ENCODE assay signal across 8 cellular contexts in genomic region chr17:19248923-19249574, GRCh38. TPM values are rescaled to one million over a fixed set of nuclear protein-coding genes. Genes with fewer than 3 reads are reported as not detected.
DNase-seq lines count a peak whose midpoint lies in the region; ATAC-seq, FAIRE-seq and TF ChIP-seq lines count a peak whose summit lies in the region.

No MANE protein-coding gene starts in this region.

- H4K20me1 ChIP-seq in HCT116 (ENCODE audit: insufficient read depth) (no peaks in the 10 kb centered on the region; the same call in 1 of the 2 replicates), GM12878 (ENCODE audit: control insufficient read depth, insufficient read depth) (no peaks in the 10 kb centered on the region; the same call in 1 of the 2 replicates), keratinocyte (ENCODE audit: control insufficient read depth, extremely low read depth, insufficient read depth, low read length) (peaks cover 5% of the 10 kb centered on the region)

- peaks cover 94% of the 10 kb centered on the region for H3K79me2 ChIP-seq in HCT116 (ENCODE audit: insufficient read depth, low read length)
- H3K79me2 ChIP-seq in GM12878 (ENCODE audit: control insufficient read depth, insufficient read depth, low read length) = no peaks in the 10 kb centered on the region
- peaks cover 69% of the 10 kb centered on the region for H3K79me2 ChIP-seq in keratinocyte (ENCODE audit: control insufficient read depth, insufficient read depth, low read length)

- peaks cover 19 to 49% of the 10 kb centered on the region in 2 experiments for H3K4me1 ChIP-seq in HCT116 (ENCODE audit: control insufficient read depth in 1 of 2, insufficient read depth in 2 of 2, low read length in 2 of 2)
- no peaks in the 10 kb centered on the region for H3K4me1 ChIP-seq in GM12878 (ENCODE audit: control insufficient read depth, insufficient read depth, low read length)
- peaks cover 32% of the 10 kb centered on the region for H3K4me1 ChIP-seq in keratinocyte (ENCODE audit: control insufficient read depth, extremely low read depth, insufficient read depth, low read length)
- H3K4me1 ChIP-seq in stomach smooth muscle (ENCODE audit: control insufficient read depth, insufficient read depth, low read length) = peaks cover 50% of the 10 kb centered on the region

- in situ Hi-C loops in GM12878 (cut with MboI) = no loop called here

- intact Hi-C loops in HCT116 (cut with micrococcal nuclease) = no loop called here
- intact Hi-C loops in GM12878 (cut with micrococcal nuclease; ENCODE audit: unreplicated experiment) = no loop called here

- no peak for DNase-seq in HCT116 (ENCODE audit: low read depth, low spot score)
- no peak for DNase-seq in GM12878 (ENCODE audit: low read depth, low spot score)
- no peak for DNase-seq in keratinocyte (ENCODE audit: low read depth, low spot score)
- no peak for DNase-seq in dermis blood vessel endothelial cell
- DNase-seq in stimulated activated CD4-positive, alpha-beta T cell treated with anti-CD3 and anti-CD28 coated beads, Interleukin-4, amount 100 ng/mL, for 1 hour = no peak

- ATAC-seq in HCT116 (peak; percentile 39), GM12878 (no peak), GM19397 (IDR thresholded peaks at IDR 0.05; ENCODE audit: unreplicated experiment) (no peak), GM21381 (IDR thresholded peaks at IDR 0.05; ENCODE audit: unreplicated experiment) (no peak)

- dilution Hi-C loops in keratinocyte (cut with MboI; ENCODE audit: extremely low pct_ligation_motif_present, low sequenced_read_pairs) = no loop called here

- CTCF ChIA-PET in HCT116 (lab: Charles Lee) (no interaction called here), GM12878 (lab: Yijun Ruan, JAX) (interaction anchor here (0.6 to 1.3 kb wide), 4 partner anchors 10 to 89 kb away, joined by 3 to 4 read pairs (median 3); no protein-coding TSS in a partner anchor)

- POLR2A ChIA-PET in HCT116 (lab: Charles Lee) = no interaction called here
- POLR2A ChIA-PET in GM12878 (lab: Charles Lee) = interaction anchor here (0.5 kb wide), 1 partner anchor 28 kb away, joined by 3 read pairs; no protein-coding TSS in a partner anchor

- H2AFZ ChIP-seq in HCT116 (ENCODE audit: low read depth, low read length, poor library complexity, severe bottlenecking) (no peak overlapping the region), GM12878 (ENCODE audit: control insufficient read depth, low read depth, low read length) (no peak overlapping the region), keratinocyte (ENCODE audit: control insufficient read depth, low read length) (no peak overlapping the region)

- H3K9me1 ChIP-seq in keratinocyte (ENCODE audit: control insufficient read depth, extremely low read depth, insufficient read depth, low read length) = no peaks in the 10 kb centered on the region

- RAD21 ChIA-PET in HCT116 (lab: Charles Lee; ENCODE audit: low non-redundant PET in 1 of 2, low total read pairs in 2 of 2, uncharacterized antibody in 2 of 2, unreplicated experiment in 2 of 2) (no interaction called here), GM12878 (lab: Charles Lee; ENCODE audit: unreplicated experiment) (no interaction called here)

- H3K9ac ChIP-seq in HCT116 (ENCODE audit: low read length) (0 out of 2 replicates have a peak overlapping the region, but pooled peaks have one; percentile 15), GM12878 (ENCODE audit: control insufficient read depth, insufficient read depth, low read length) (no peak overlapping the region), keratinocyte (ENCODE audit: control insufficient read depth, extremely low read depth, insufficient read depth, low read length) (no peak overlapping the region), stomach smooth muscle (ENCODE audit: low read length in 2 of 2) (peak overlapping the region in 1 of 2 donors; percentile 21)

- BruUV-seq in HCT116 (replicated peaks; lab: Mats Ljungman, UMichigan) (no TSS peak), GM12878 (replicated peaks; lab: Mats Ljungman, UMichigan) (no TSS peak)

- peak; percentile 7 for FAIRE-seq in GM12878 (lab: Jason Lieb, UNC)
- FAIRE-seq in keratinocyte (lab: Jason Lieb, UNC) = peak; percentile 74

- H3K27me3 ChIP-seq in HCT116 (ENCODE audit: insufficient read depth, low read length) = no peaks in the 10 kb centered on the region
- H3K27me3 ChIP-seq in GM12878 (replicated peaks in 1 of 2; ENCODE audit: control insufficient read depth in 2 of 2, insufficient read depth in 2 of 2, low read length in 1 of 2) = no peaks in the 10 kb centered on the region; a peak in 2 of 4 replicates
- no peaks in the 10 kb centered on the region for H3K27me3 ChIP-seq in keratinocyte (ENCODE audit: control insufficient read depth, extremely low read depth, insufficient read depth, low read length)
- no peaks in the 10 kb centered on the region for H3K27me3 ChIP-seq in stomach smooth muscle (ENCODE audit: control insufficient read depth in 1 of 2, insufficient read depth in 2 of 2, low read length in 2 of 2)

- TF ChIP-seq POLR2A in HCT116 (IDR thresholded peaks at IDR 0.05; ENCODE audit: borderline replicate concordance, extremely low read depth, insufficient read depth, insufficient read length) (no peak), GM12878 (IDR thresholded peaks at IDR 0.05; ENCODE audit: low read depth, low read length) (no peak)

- no peaks in the 10 kb centered on the region for H3K9me2 ChIP-seq in HCT116 (ENCODE audit: insufficient read depth)

- no peak for TF ChIP-seq RAD21 in HCT116 (IDR thresholded peaks at IDR 0.05; ENCODE audit: low read depth)
- TF ChIP-seq RAD21 in GM12878 (IDR thresholded peaks at IDR 0.05; ENCODE audit: insufficient read depth, low read depth, low read length) = no peak

- H3K9me3 ChIP-seq in HCT116 (ENCODE audit: control insufficient read depth in 1 of 2, insufficient read depth in 1 of 2, low read depth in 1 of 2, low read length in 2 of 2) = no peaks in the 10 kb centered on the region
- no peaks in the 10 kb centered on the region for H3K9me3 ChIP-seq in GM12878 (replicated peaks; ENCODE audit: control insufficient read depth, insufficient read depth, low read length)
- H3K9me3 ChIP-seq in keratinocyte (ENCODE audit: control insufficient read depth, low read depth, low read length) = no peaks in the 10 kb centered on the region
- no peaks in the 10 kb centered on the region for H3K9me3 ChIP-seq in stomach smooth muscle (ENCODE audit: control insufficient read depth in 2 of 2, low read length in 2 of 2)

- no peaks in the 10 kb centered on the region for H3K36me3 ChIP-seq in HCT116 (ENCODE audit: control insufficient read depth in 1 of 2, insufficient read depth in 2 of 2, low read length in 2 of 2)
- H3K36me3 ChIP-seq in GM12878 (ENCODE audit: control insufficient read depth in 2 of 2, insufficient read depth in 2 of 2, low read length in 1 of 2) = no peaks in the 10 kb centered on the region
- H3K36me3 ChIP-seq in keratinocyte (ENCODE audit: control insufficient read depth in 2 of 2, extremely low read depth in 1 of 2, insufficient read depth in 2 of 2, low read length in 2 of 2) = peaks cover 0 to 2% of the 10 kb centered on the region in 2 experiments
- H3K36me3 ChIP-seq in stomach smooth muscle (ENCODE audit: control insufficient read depth in 2 of 2, insufficient read depth in 2 of 2, low read length in 2 of 2) = no peaks in the 10 kb centered on the region

- H3K4me2 ChIP-seq in HCT116 (ENCODE audit: low read length) (peak overlapping the region; percentile 45; the same call in 1 of the 2 replicates), GM12878 (ENCODE audit: control insufficient read depth, insufficient read depth) (no peak overlapping the region), keratinocyte (ENCODE audit: control insufficient read depth, extremely low read depth, insufficient read depth, low read depth, low read length) (no peak overlapping the region)

- TF ChIP-seq CTCF in HCT116 (IDR thresholded peaks at IDR 0.05 in 2 of 3, conservative IDR thresholded peaks at IDR 0.05 in 1 of 3; ENCODE audit: borderline replicate concordance in 1 of 3, insufficient read depth in 1 of 3, low read depth in 2 of 3, low read length in 2 of 3) = no peak
- no peak for TF ChIP-seq CTCF in GM12878 (IDR thresholded peaks at IDR 0.05 in 2 of 3, conservative IDR thresholded peaks at IDR 0.05 in 1 of 3; ENCODE audit: control insufficient read depth in 2 of 3, extremely low read depth in 1 of 3, insufficient read depth in 1 of 3, low read depth in 3 of 3, low read length in 3 of 3)
- no peak for TF ChIP-seq CTCF in keratinocyte (optimal IDR thresholded peaks at IDR 0.05 in 1 of 3, IDR thresholded peaks at IDR 0.05 in 1 of 3, conservative IDR thresholded peaks at IDR 0.05 in 1 of 3; ENCODE audit: extremely low read depth in 1 of 3, insufficient read depth in 2 of 3, low read length in 3 of 3)

- H3K4me3 ChIP-seq in HCT116 (replicated peaks in 1 of 2; ENCODE audit: low read depth in 1 of 2, low read length in 2 of 2) = no peak overlapping the region
- H3K4me3 ChIP-seq in GM12878 = no peak overlapping the region
- H3K4me3 ChIP-seq in keratinocyte (ENCODE audit: control insufficient read depth in 2 of 3, extremely low read depth in 1 of 3, insufficient read depth in 2 of 3, low read depth in 1 of 3, low read length in 3 of 3) = no peak overlapping the region
- H3K4me3 ChIP-seq in stomach smooth muscle (ENCODE audit: low read length in 2 of 2) = peak overlapping the region in 1 of 2 donors; percentile 35

- no peak for TF ChIP-seq EP300 in GM12878 (IDR thresholded peaks at IDR 0.05; ENCODE audit: borderline replicate concordance in 1 of 2, control insufficient read depth in 1 of 2, low read depth in 2 of 2, low read length in 2 of 2)

- H3K27ac ChIP-seq in HCT116 (ENCODE audit: low read depth, low read length) = no peak overlapping the region
- no peak overlapping the region for H3K27ac ChIP-seq in GM12878 (ENCODE audit: control insufficient read depth, insufficient read depth)
- H3K27ac ChIP-seq in keratinocyte (ENCODE audit: control insufficient read depth, insufficient read depth, low read length) = no peak overlapping the region
- H3K27ac ChIP-seq in stomach smooth muscle (ENCODE audit: low read length) = peak overlapping the region; percentile 53

- SMC1A ChIA-PET in GM12878 (lab: Charles Lee; ENCODE audit: uncharacterized antibody, unreplicated experiment) = interaction anchor here (0.6 to 1.0 kb wide), 3 partner anchors 10 to 57 kb away, joined by 3 read pairs; no protein-coding TSS in a partner anchor

- WGBS in GM12878 (ENCODE audit: insufficient coverage, insufficient replicate concordance, low lambda C conversion rate, missing lambda C conversion rate) = 25% methylated on average over 7 of the region's 7 CpGs

RNA-seq across cellular contexts. Expression of gene EPN2, which starts 11.9 kb away (rescaled TPM):
- 73.1 TPM for total RNA-seq in HCT116 (2021; ENCODE audit: unreplicated experiment)
- 40.3 and 44.9 TPM in 2 replicates for polyA plus RNA-seq in HCT116 (2012)
- 42.7 and 44.8 TPM in 2 replicates for total RNA-seq in GM12878 (2013; cell fraction: nucleolus; rRNA removed)
- total RNA-seq in GM12878 (2014; rRNA removed) = 2.1 and 2.7 TPM in 2 replicates
- 1.8 and 3.2 TPM in 2 replicates for total RNA-seq in GM12878 (2014; rRNA removed; fragmentation: Illumina TruSeq; extraction: Trizol)
- 4.8 and 5.0 TPM in 2 replicates for total RNA-seq in GM12878 (2021)
- polyA plus RNA-seq in GM12878 (2011; ENCODE audit: low read depth) = 2.5 TPM
- 4.7 and 5.7 TPM in 2 replicates for polyA plus RNA-seq in GM12878 (2011; rRNA removed)
- 5.4 and 7.0 TPM in 2 replicates for polyA plus RNA-seq in GM12878 (2011; cell fraction: cytosol; rRNA removed)
- 14.0 and 14.5 TPM in 2 replicates for polyA plus RNA-seq in GM12878 (2011; cell fraction: nucleus; rRNA removed)
- 6.4 and 6.5 TPM in 2 replicates for polyA plus RNA-seq in GM12878 (2012)
- 3.3 and 4.8 TPM in 2 replicates for polyA plus RNA-seq in GM12878 (2014; fragmentation: Illumina TruSeq; extraction: Trizol)
- under 1 TPM; 0.26 to 0.62 TPM for polyA plus RNA-seq in GM12878 (2014; fragmentation: Nextera tagmentation; extraction: Ambion mirVana)
- 5.2 and 5.9 TPM in 2 replicates for polyA plus RNA-seq in GM12878 (2014; rRNA removed)
- 1 to 10 TPM; 5.6 to 8.4 TPM for polyA plus RNA-seq in GM12878 (2016; fragmentation: Nextera tagmentation; extraction: Ambion mirVana)
- 8.7 and 11.1 TPM in 2 replicates for polyA minus RNA-seq in GM12878 (2011; rRNA and poly(A)+ RNA removed)
- 2.2 and 4.4 TPM in 2 replicates for polyA minus RNA-seq in GM12878 (2011; cell fraction: cytosol; rRNA and poly(A)+ RNA removed)
- 6.3 and 9.8 TPM in 2 replicates for polyA minus RNA-seq in GM12878 (2011; cell fraction: nucleus; rRNA and poly(A)+ RNA removed)
- 21.9 to 34.3 TPM (median 30.2 TPM) in 3 replicates for polyA plus RNA-seq in keratinocyte
- polyA plus RNA-seq in keratinocyte (2011; ENCODE audit: low read depth) = 78.4 TPM
- polyA plus RNA-seq in keratinocyte (2011; cell fraction: cytosol; rRNA removed) = 24.1 and 31.1 TPM in 2 replicates
- 58.2 and 72.0 TPM in 2 replicates for polyA plus RNA-seq in keratinocyte (2011; cell fraction: nucleus; rRNA removed)
- 23.7 and 30.0 TPM in 2 replicates for polyA plus RNA-seq in keratinocyte (2012; ENCODE audit: low replicate concordance)
- polyA minus RNA-seq in keratinocyte = 32.1 to 63.5 TPM (median 57.7 TPM) in 3 replicates
- polyA minus RNA-seq in keratinocyte (2011; cell fraction: cytosol; rRNA and poly(A)+ RNA removed) = 43.0 TPM
- 44.0 and 54.1 TPM in 2 replicates for polyA minus RNA-seq in keratinocyte (2011; cell fraction: nucleus; rRNA and poly(A)+ RNA removed)
- total RNA-seq in dermis blood vessel endothelial cell = 31.1 and 34.2 TPM in 2 replicates

Comparison
In these comparisons a context has a peak if more than half of its experiments do, and no peak if none do; other contexts are left out.
1. Of the 18 proteins assayed by ChIP-seq in both GM12878 and HCT116: peak only in GM12878: none; only in HCT116: MAX and SP1; in both: none; in neither: 16.